ENCODE assay signal across 23 cellular contexts in the genomic region with DNA sequence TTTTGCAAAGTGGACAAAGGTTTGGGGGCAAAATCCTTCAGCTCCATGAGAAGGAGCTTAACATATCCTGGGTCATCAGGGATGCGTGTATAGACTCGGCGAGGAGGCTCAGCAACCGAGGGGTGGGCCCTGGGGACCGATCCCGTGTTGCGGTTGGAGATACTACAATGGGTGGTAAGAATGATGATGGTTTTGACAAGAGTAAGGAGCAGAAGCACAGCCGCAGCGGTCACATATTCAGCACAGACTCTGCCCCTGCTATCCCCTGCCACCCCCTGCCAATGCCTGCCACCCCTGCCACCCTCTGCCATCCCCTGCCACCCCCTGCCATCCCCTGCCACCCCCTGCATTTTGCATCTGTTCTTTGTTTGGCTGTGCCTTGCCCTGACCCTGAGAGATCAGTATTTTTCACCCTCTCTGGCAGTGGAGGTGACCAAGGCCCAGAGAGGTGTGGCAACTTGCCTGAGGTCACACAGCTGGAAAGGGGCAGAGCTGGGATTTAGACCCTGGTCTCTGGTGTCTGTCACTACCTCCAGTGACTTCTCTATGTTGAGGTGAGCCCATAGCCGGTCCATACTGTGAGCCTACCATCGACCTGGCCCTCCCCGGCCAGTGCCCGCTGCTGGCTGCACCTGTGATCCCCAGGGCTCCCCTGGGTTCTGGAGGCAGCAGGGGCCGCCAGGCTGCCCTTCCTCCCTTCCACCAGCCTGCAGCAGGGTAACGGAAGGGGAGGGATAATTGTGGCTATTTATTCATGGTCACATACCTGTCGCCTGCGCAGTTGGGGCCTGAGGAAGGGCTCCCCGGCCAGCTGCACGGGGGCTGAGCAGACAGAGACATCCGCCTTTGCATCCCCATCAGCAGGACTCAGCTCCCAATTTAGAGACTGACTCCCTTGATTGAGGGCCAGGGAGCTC.
"Had no signal": no experiment of that assay in that cellular context is flagged by ENCODE, and none has a peak within 500 bp of the region (broad histone marks: within the 10 kb centered on the region; RNA-seq: fewer than 3 reads in every experiment).

No MANE protein-coding gene starts in this region.

- DNase-seq: activated CD4-positive, alpha-beta T cell treated with anti-CD3 and anti-CD28 coated beads for 36 hours; activated CD4-positive, CD25-positive, alpha-beta regulatory T cell; activated naive CD4-positive, alpha-beta T cell; activated T-cell treated with anti-CD3 and anti-CD28 coated beads for 4 hours; activated T-cell treated with anti-CD3 and anti-CD28 coated beads, Interleukin-2, amount 50 U/mL, for 72 hours; central memory CD4-positive, alpha-beta T cell; endodermal cell; foreskin fibroblast; head of caudate nucleus; hippocampal formation; mesendoderm; natural killer cell; retina; stimulated activated naive CD4-positive, alpha-beta T cell; tibial artery; upper lobe of right lung had no signal

- H3K4me1 ChIP-seq: breast epithelium had no signal

- ATAC-seq: activated CD4-positive, alpha-beta T cell treated with anti-CD3 and anti-CD28 coated beads for 36 hours; activated naive CD4-positive, alpha-beta T cell treated with anti-CD3 and anti-CD28 coated beads, Interleukin-2, amount 50 U/mL, for 72 hours; activated T-cell treated with anti-CD3 and anti-CD28 coated beads, Interleukin-2, amount 50 U/mL, for 72 hours; esophagus mucosa; left lung; natural killer cell; upper lobe of right lung had no signal

- H3K27ac ChIP-seq: breast epithelium, left lung, ovary, suprapubic skin, tibial artery, upper lobe of right lung had no signal

- H3K27me3 ChIP-seq: ovary, upper lobe of right lung had no signal

- H3K9me3 ChIP-seq: breast epithelium, left lung, ovary, suprapubic skin, tibial artery, upper lobe of right lung had no signal

- H3K36me3 ChIP-seq: breast epithelium, left lung, ovary, suprapubic skin, tibial artery, upper lobe of right lung had no signal

- H3K4me3 ChIP-seq: breast epithelium, left lung, lung, ovary, suprapubic skin, tibial artery, upper lobe of right lung had no signal
